In genomic region chr1:183081-183480, GRCh38 we compare ENCODE assay signal across 8 cellular contexts.
DNase-seq lines count a peak whose midpoint lies in the region; ATAC-seq, FAIRE-seq and TF ChIP-seq lines count a peak whose summit lies in the region.
"Not testable (repeated sequence)": the region's sequence is repeated elsewhere in the genome, so short reads cannot be mapped to it uniquely, and the experiment has no call there.

No MANE protein-coding gene starts in this region.

- not testable (repeated sequence) for TF ChIP-seq POLR2A in suprapubic skin (IDR thresholded peaks at IDR 0.05)

- not testable (repeated sequence) for H3K36me3 Mint-ChIP-seq in activated CD8-positive, alpha-beta T cell treated with anti-CD3 and anti-CD28 coated beads for 36 hours (ENCODE audit: low read depth); chondrocyte (ENCODE audit: low read depth)

- H3K27me3 ChIP-seq in lung (ENCODE audit: control insufficient read depth, insufficient read depth); psoas muscle (ENCODE audit: insufficient read depth in 3 of 3, low read length in 2 of 3); suprapubic skin; aorta (ENCODE audit: control insufficient read depth in 1 of 2, insufficient read depth in 2 of 2, low read length in 1 of 2): not testable (repeated sequence)

- POLR2A ChIA-PET in activated CD8-positive, alpha-beta T cell treated with anti-CD3 and anti-CD28 coated beads for 36 hours (lab: Charles Lee): not testable (repeated sequence)

- H3K9me3 ChIP-seq in kidney (ENCODE audit: control insufficient read depth in 1 of 2, low read length in 2 of 2); lung (ENCODE audit: control insufficient read depth in 2 of 2, insufficient read depth in 1 of 2, low read length in 1 of 2); psoas muscle; suprapubic skin; aorta (ENCODE audit: control insufficient read depth, low read length): not testable (repeated sequence)

- not testable (repeated sequence) for H3K27me3 Mint-ChIP-seq in activated CD8-positive, alpha-beta T cell treated with anti-CD3 and anti-CD28 coated beads for 36 hours; chondrocyte (ENCODE audit: low read depth)

- not testable (repeated sequence) for H3K9ac ChIP-seq in kidney (ENCODE audit: low read length in 2 of 2)

- intact Hi-C loops in activated CD8-positive, alpha-beta T cell treated with anti-CD3 and anti-CD28 coated beads for 36 hours (cut with micrococcal nuclease); kidney (cut with DNase I); psoas muscle (cut with DNase I); aorta (cut with DNase I): not testable (repeated sequence)

- CTCF ChIA-PET in activated CD8-positive, alpha-beta T cell treated with anti-CD3 and anti-CD28 coated beads for 36 hours (lab: Charles Lee): not testable (repeated sequence)

- H3K4me1 Mint-ChIP-seq in activated CD8-positive, alpha-beta T cell treated with anti-CD3 and anti-CD28 coated beads for 36 hours (ENCODE audit: low read depth); chondrocyte (ENCODE audit: low read depth): not testable (repeated sequence)

- not testable (repeated sequence) for H3K4me3 ChIP-seq in kidney (ENCODE audit: low read length in 2 of 2); lung; psoas muscle; suprapubic skin; aorta (ENCODE audit: low read length in 2 of 2)

- ATAC-seq in activated CD8-positive, alpha-beta T cell treated with anti-CD3 and anti-CD28 coated beads for 36 hours; lung (ENCODE audit: insufficient read depth, low FRiP score); psoas muscle; aorta (ENCODE audit: low FRiP score): not testable (repeated sequence)

- H3K4me3 Mint-ChIP-seq in activated CD8-positive, alpha-beta T cell treated with anti-CD3 and anti-CD28 coated beads for 36 hours; chondrocyte (ENCODE audit: unreplicated experiment): not testable (repeated sequence)

- not testable (repeated sequence) for TF ChIP-seq EP300 in suprapubic skin (IDR thresholded peaks at IDR 0.05)

- not testable (repeated sequence) for TF ChIP-seq CTCF in activated CD8-positive, alpha-beta T cell treated with anti-CD3 and anti-CD28 coated beads for 36 hours (IDR thresholded peaks at IDR 0.05); chondrocyte (IDR thresholded peaks at IDR 0.05); kidney (IDR thresholded peaks at IDR 0.05; ENCODE audit: borderline replicate concordance, extremely low read depth, insufficient read depth); lung (IDR thresholded peaks at IDR 0.05; ENCODE audit: control extremely low read depth, extremely low read depth); psoas muscle (IDR thresholded peaks at IDR 0.05); suprapubic skin (IDR thresholded peaks at IDR 0.05)

- not testable (repeated sequence) for FAIRE-seq in kidney (lab: Jason Lieb, UNC)

- H3K9me3 Mint-ChIP-seq in activated CD8-positive, alpha-beta T cell treated with anti-CD3 and anti-CD28 coated beads for 36 hours; chondrocyte (ENCODE audit: low read depth): not testable (repeated sequence)

- H3K4me1 ChIP-seq in kidney (ENCODE audit: control insufficient read depth in 1 of 2, insufficient read depth in 1 of 2, low read depth in 1 of 2, low read length in 2 of 2); lung (ENCODE audit: control insufficient read depth in 2 of 2, insufficient read depth in 2 of 2, low read length in 2 of 2); psoas muscle; suprapubic skin; aorta (ENCODE audit: control insufficient read depth in 1 of 2, insufficient read depth in 2 of 2, low read length in 2 of 2): not testable (repeated sequence)

- peak; percentile 1 for DNase-seq in activated CD8-positive, alpha-beta T cell treated with anti-CD3 and anti-CD28 coated beads for 36 hours
- peak; percentile 41 for DNase-seq in activated effector memory CD4-positive, alpha-beta T cell treated with anti-CD3 and anti-CD28 coated beads, Interleukin-2, amount 50 U/mL, for 16 hours
- DNase-seq in chondrocyte (ENCODE audit: low spot score): peak; percentile 91
- peak; percentile 56 for DNase-seq in kidney
- peak; percentile 20 for DNase-seq in lung (ENCODE audit: low spot score)
- DNase-seq in psoas muscle: peak; percentile 16 to 32
- peak; percentile 73 to 76 for DNase-seq in suprapubic skin (ENCODE audit: low spot score in 2 of 2)
- peak; percentile 43 to 76 for DNase-seq in aorta

- H3K36me3 ChIP-seq in kidney (ENCODE audit: control insufficient read depth in 1 of 2, insufficient read depth in 2 of 2, low read length in 2 of 2); lung (ENCODE audit: control insufficient read depth in 2 of 2, insufficient read depth in 2 of 2, low read length in 2 of 2); psoas muscle (ENCODE audit: insufficient read depth in 1 of 2, low read depth in 1 of 2); aorta (ENCODE audit: control insufficient read depth in 1 of 2, insufficient read depth in 2 of 2, low read length in 1 of 2): not testable (repeated sequence)
- H3K36me3 ChIP-seq in suprapubic skin: peaks cover 12% of the 10 kb centered on the region

- WGBS in lung, 2 donors: 96 to 97% methylated on average over 5 to 6 of the region's 10 CpGs
- whole genome bisulfite sequencing in psoas muscle, 3 donors: 83 to 95% (median 89%) methylated on average over 5 of the region's 10 CpGs
- WGBS in suprapubic skin: no CpG with 5 or more reads among the region's 10 CpGs
- WGBS in aorta, 2 donors: 93 to 96% methylated on average over 5 to 6 of the region's 10 CpGs

- H3K27ac ChIP-seq in kidney (ENCODE audit: low read depth in 2 of 2, low read length in 2 of 2); lung (ENCODE audit: low read depth in 1 of 2, low read length in 1 of 2); psoas muscle; suprapubic skin; aorta (ENCODE audit: low read depth in 1 of 2, low read length in 2 of 2): not testable (repeated sequence)

- H3K27ac Mint-ChIP-seq in activated CD8-positive, alpha-beta T cell treated with anti-CD3 and anti-CD28 coated beads for 36 hours; chondrocyte (ENCODE audit: unreplicated experiment): not testable (repeated sequence)

Comparison
In these comparisons a context has a peak if more than half of its experiments do, and no peak if none do; other contexts are left out.
1. DNase-seq: peak in every context shown above with its lines; median percentile 91 in chondrocyte; 74 in suprapubic skin; 60 in aorta; 56 in kidney; 41 in activated effector memory CD4-positive, alpha-beta T cell treated with anti-CD3 and anti-CD28 coated beads, Interleukin-2, amount 50 U/mL, for 16 hours; 24 in psoas muscle; 20 in lung; 1 in activated CD8-positive, alpha-beta T cell treated with anti-CD3 and anti-CD28 coated beads for 36 hours.